Comparison of ENCODE assay signal across 16 cellular contexts in the genomic region with DNA sequence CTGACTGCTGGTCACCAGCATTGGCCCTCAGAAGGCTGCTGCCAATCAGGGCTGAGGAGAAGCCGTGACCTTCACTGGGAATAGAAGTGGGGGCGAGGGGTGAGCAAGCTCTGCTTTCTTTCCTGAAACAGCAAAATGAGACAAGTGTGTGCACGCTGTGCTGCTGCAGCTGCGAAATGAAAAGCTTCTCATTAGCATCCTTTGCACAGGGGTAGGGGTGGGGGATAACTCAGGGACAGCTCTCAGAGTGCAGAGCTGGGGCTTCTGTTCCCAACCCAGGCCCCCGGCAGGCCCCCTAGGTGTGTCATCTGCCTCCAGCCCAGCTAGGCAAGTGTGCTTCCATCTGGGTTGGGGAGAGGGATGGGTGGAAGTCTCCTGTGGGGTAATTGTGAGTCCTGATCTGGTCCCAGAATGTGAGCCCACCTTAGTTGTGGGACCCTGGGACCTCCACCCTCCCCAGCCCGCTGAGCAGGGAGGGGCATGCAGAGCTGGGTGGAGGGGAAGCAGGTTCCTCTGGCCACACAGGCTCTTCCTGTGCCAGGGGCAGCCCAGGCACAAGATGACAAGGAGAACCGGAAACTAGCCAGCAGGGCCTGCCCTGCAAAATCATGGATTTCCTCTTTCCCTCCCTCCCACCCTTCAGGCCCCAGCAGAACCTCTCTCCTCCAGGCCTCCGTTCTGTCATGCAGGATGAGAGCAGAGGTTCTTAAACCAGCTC. TPM values are rescaled to one million over a fixed set of nuclear protein-coding genes. Genes with fewer than 3 reads are reported as not detected.
DNase-seq lines count a peak whose midpoint lies in the region; FAIRE-seq and TF ChIP-seq lines count a peak whose summit lies in the region.
"Had no signal": no experiment of that assay in that cellular context is flagged by ENCODE, and none has a peak within 500 bp of the region (broad histone marks: within the 10 kb centered on the region; RNA-seq: fewer than 3 reads in every experiment).

No MANE protein-coding gene starts in this region.

- no peaks in the 10 kb centered on the region for H3K9me3 Mint-ChIP-seq in endodermal cell
- H3K9me3 Mint-ChIP-seq: HFFc6 had no signal

- peaks cover 27% of the 10 kb centered on the region for H3K27me3 Mint-ChIP-seq in endodermal cell (ENCODE audit: insufficient read depth)

- no peaks in the 10 kb centered on the region for H4K20me1 ChIP-seq in osteoblast (ENCODE audit: insufficient read depth, low read length)
- H4K20me1 ChIP-seq: BLaER1 treated with 17β-estradiol and CSF1 and Interleukin-3, amounts not matched to agents 10 nM and 100 nM had no signal

- H2BK120ac ChIP-seq in mesenchymal stem cell (ENCODE audit: low read depth, low read length) = no peak overlapping the region

- no peak overlapping the region for H2BK12ac ChIP-seq in mesenchymal stem cell (ENCODE audit: low read length in 2 of 2)

- no peak overlapping the region for H3K14ac ChIP-seq in mesenchymal stem cell (ENCODE audit: low read length in 2 of 2)

- H2BK5ac ChIP-seq in mesenchymal stem cell (ENCODE audit: low read depth, low read length, poor library complexity, severe bottlenecking) = no peak overlapping the region

- peaks cover 2% of the 10 kb centered on the region for H3K27me3 ChIP-seq in cardiac muscle cell
- H3K27me3 ChIP-seq in left ventricle myocardium inferior (ENCODE audit: low read depth) = no peaks in the 10 kb centered on the region
- H3K27me3 ChIP-seq in endodermal cell (ENCODE audit: control insufficient read depth, insufficient read depth, low read length, poor library complexity, severe bottlenecking) = peaks cover 8% of the 10 kb centered on the region
- H3K27me3 ChIP-seq in osteoblast (ENCODE audit: insufficient read depth, low read length) = no peaks in the 10 kb centered on the region
- H3K27me3 ChIP-seq in mesenchymal stem cell (ENCODE audit: control insufficient read depth in 1 of 2, insufficient read depth in 1 of 2, low read length in 2 of 2) = peaks cover 27 to 30% of the 10 kb centered on the region in 2 experiments
- H3K27me3 ChIP-seq: BLaER1 treated with 17β-estradiol and CSF1 and Interleukin-3, amounts not matched to agents 10 nM and 100 nM had no signal

- H3K27ac Mint-ChIP-seq in endodermal cell = no peak overlapping the region
- H3K27ac Mint-ChIP-seq: CD4-positive, CD25-positive, alpha-beta regulatory T cell; HFFc6 had no signal

- no peak overlapping the region for H3K18ac ChIP-seq in mesenchymal stem cell (ENCODE audit: low read depth in 1 of 2, low read length in 2 of 2)

- H3K4me1 ChIP-seq in cardiac muscle cell (ENCODE audit: low read depth) (peaks cover 8% of the 10 kb centered on the region), left ventricle myocardium inferior (no peaks in the 10 kb centered on the region), endodermal cell (ENCODE audit: control insufficient read depth, insufficient read depth, low read length) (no peaks in the 10 kb centered on the region), osteoblast (ENCODE audit: insufficient read depth, low read length) (no peaks in the 10 kb centered on the region), mesenchymal stem cell (ENCODE audit: control insufficient read depth, insufficient read depth, low read depth, low read length) (no peaks in the 10 kb centered on the region)

- TF ChIP-seq CTCF in cardiac muscle cell (IDR thresholded peaks at IDR 0.05; ENCODE audit: low read depth, low read length) = no peak
- no peak for TF ChIP-seq CTCF in left ventricle myocardium inferior (IDR thresholded peaks at IDR 0.05; ENCODE audit: borderline replicate concordance)
- no peak for TF ChIP-seq CTCF in endodermal cell (conservative IDR thresholded peaks at IDR 0.05)
- no peak for TF ChIP-seq CTCF in osteoblast (IDR thresholded peaks at IDR 0.05; ENCODE audit: extremely low read depth, low read depth, low read length)

- no peak overlapping the region for H3K4ac ChIP-seq in mesenchymal stem cell (ENCODE audit: low read depth in 1 of 2, low read length in 2 of 2)

- no peak overlapping the region for H4K8ac ChIP-seq in mesenchymal stem cell (ENCODE audit: low read length)

- no peaks in the 10 kb centered on the region for H3K36me3 Mint-ChIP-seq in endodermal cell (ENCODE audit: low read depth)

- WGBS in endodermal cell (ENCODE audit: insufficient coverage in 1 of 2, insufficient read length in 1 of 2), 2 experiments = 90 to 100% methylated on average over 2 to 8 of the region's 8 CpGs
- 79% methylated on average over 8 of the region's 8 CpGs for WGBS in mesenchymal stem cell

- H4K91ac ChIP-seq in mesenchymal stem cell (ENCODE audit: low read length) = no peak overlapping the region

- no peaks in the 10 kb centered on the region for H3K79me2 ChIP-seq in osteoblast (ENCODE audit: insufficient read depth, low read length)

- H3K4me1 Mint-ChIP-seq in endodermal cell = peaks cover 2% of the 10 kb centered on the region
- H3K4me1 Mint-ChIP-seq: CD4-positive, CD25-positive, alpha-beta regulatory T cell had no signal

- H2AFZ ChIP-seq in osteoblast (ENCODE audit: low read length) (no peak overlapping the region), mesenchymal stem cell (ENCODE audit: low read depth, low read length) (no peak overlapping the region)

- no peak for DNase-seq in cardiac muscle cell (ENCODE audit: low read depth in 1 of 2, low spot score in 1 of 2)
- no peak for DNase-seq in left ventricle myocardium inferior
- DNase-seq in endodermal cell = no peak
- DNase-seq in osteoblast (ENCODE audit: insufficient read length, low spot score, missing footprints) = peak; percentile 32
- no peak for DNase-seq in mesenchymal stem cell
- no peak for DNase-seq in RCC 7860 (ENCODE audit: low spot score)
- DNase-seq in NCI-H1436 treated with DMSO at 0.1 percent for 48 hours (lab: John Stamatoyannopoulos, UW) = no peak
- DNase-seq: ACHN; Calu3; CD4-positive, CD25-positive, alpha-beta regulatory T cell; DMS 273 treated with DMSO at 0.1 percent for 48 hours; HCEC 1CT; HFFc6; IMR-90 had no signal

- H3K23ac ChIP-seq in mesenchymal stem cell (ENCODE audit: low read length in 2 of 2) = no peak overlapping the region

- H3K27ac ChIP-seq in cardiac muscle cell = peak overlapping the region; percentile 53
- H3K27ac ChIP-seq in left ventricle myocardium inferior (replicated peaks) = no peak overlapping the region
- H3K27ac ChIP-seq in endodermal cell (ENCODE audit: low read depth, low read length) = peak overlapping the region; percentile 46
- H3K27ac ChIP-seq in osteoblast (ENCODE audit: low read depth, low read length) = no peak overlapping the region
- H3K27ac ChIP-seq in mesenchymal stem cell (ENCODE audit: low read length, poor library complexity, severe bottlenecking) = no peak overlapping the region
- H3K27ac ChIP-seq: BLaER1 treated with 17β-estradiol and CSF1 and Interleukin-3, amounts not matched to agents 10 nM and 100 nM had no signal

- H3K4me2 ChIP-seq in osteoblast (ENCODE audit: insufficient read depth, low read length) = no peak overlapping the region
- H3K4me2 ChIP-seq in mesenchymal stem cell (ENCODE audit: low read length, poor library complexity, severe bottlenecking) = no peak overlapping the region

- H2AK5ac ChIP-seq in mesenchymal stem cell (ENCODE audit: low read length, severe bottlenecking) = no peak overlapping the region

- no peaks in the 10 kb centered on the region for H3K9me3 ChIP-seq in cardiac muscle cell (ENCODE audit: low read depth)
- peaks cover 6% of the 10 kb centered on the region for H3K9me3 ChIP-seq in left ventricle myocardium inferior (replicated peaks)
- H3K9me3 ChIP-seq in endodermal cell (ENCODE audit: control insufficient read depth, low read length) = peaks cover 8% of the 10 kb centered on the region
- no peaks in the 10 kb centered on the region for H3K9me3 ChIP-seq in osteoblast (ENCODE audit: low read depth, low read length)
- H3K9me3 ChIP-seq in mesenchymal stem cell (ENCODE audit: control insufficient read depth, low read length) = no peaks in the 10 kb centered on the region

- no peak overlapping the region for H3K9ac ChIP-seq in endodermal cell (ENCODE audit: extremely low read depth, low read length, poor library complexity, severe bottlenecking)
- H3K9ac ChIP-seq in mesenchymal stem cell (ENCODE audit: low read length) = no peak overlapping the region
- H3K9ac ChIP-seq: BLaER1 treated with 17β-estradiol and CSF1 and Interleukin-3, amounts not matched to agents 10 nM and 100 nM had no signal

- no peaks in the 10 kb centered on the region for H3K79me1 ChIP-seq in mesenchymal stem cell (replicated peaks; ENCODE audit: low read length, poor library complexity, severe bottlenecking)

- intact Hi-C loops in left ventricle myocardium inferior (cut with micrococcal nuclease) = no loop called here

- H3K4me3 ChIP-seq in cardiac muscle cell (no peak overlapping the region), left ventricle myocardium inferior (no peak overlapping the region), endodermal cell (ENCODE audit: low read length) (no peak overlapping the region), osteoblast (ENCODE audit: insufficient read depth, low read length) (no peak overlapping the region), mesenchymal stem cell (ENCODE audit: insufficient read depth in 1 of 2, low read depth in 1 of 2, low read length in 2 of 2) (no peak overlapping the region)
- H3K4me3 ChIP-seq: BLaER1 treated with 17β-estradiol and CSF1 and Interleukin-3, amounts not matched to agents 10 nM and 100 nM had no signal

- FAIRE-seq in RCC 7860 (lab: Jason Lieb, UNC) = no peak

- H2BK15ac ChIP-seq in mesenchymal stem cell (ENCODE audit: low read depth, poor library complexity, severe bottlenecking) = no peak overlapping the region

- H3K4me3 Mint-ChIP-seq in endodermal cell = no peak overlapping the region
- H3K4me3 Mint-ChIP-seq: CD4-positive, CD25-positive, alpha-beta regulatory T cell; HFFc6 had no signal

- H3K36me3 ChIP-seq in cardiac muscle cell = no peaks in the 10 kb centered on the region
- no peaks in the 10 kb centered on the region for H3K36me3 ChIP-seq in left ventricle myocardium inferior
- no peaks in the 10 kb centered on the region for H3K36me3 ChIP-seq in endodermal cell (ENCODE audit: control insufficient read depth, insufficient read depth, low read length)
- no peaks in the 10 kb centered on the region for H3K36me3 ChIP-seq in osteoblast (ENCODE audit: insufficient read depth, low read length)
- H3K36me3 ChIP-seq in mesenchymal stem cell (ENCODE audit: control insufficient read depth in 1 of 2, insufficient read depth in 2 of 2, low read depth in 1 of 2, low read length in 2 of 2) = no peaks in the 10 kb centered on the region
- H3K36me3 ChIP-seq: BLaER1 treated with 17β-estradiol and CSF1 and Interleukin-3, amounts not matched to agents 10 nM and 100 nM had no signal

RNA-seq across cellular contexts. Expression of gene ZNF467, which starts 22.2 kb away (rescaled TPM):
- 19.9 and 33.7 TPM in 2 replicates for total RNA-seq in cardiac muscle cell
- 27.7 and 34.1 TPM in 2 replicates for polyA plus RNA-seq in cardiac muscle cell
- total RNA-seq in left ventricle myocardium inferior = 5.2 TPM
- total RNA-seq in endodermal cell = 1 to 10 TPM in 1 of 2 donors, under 1 TPM in 1; 0.91 to 2.5 TPM
- 6.0 TPM for polyA plus RNA-seq in endodermal cell (2013, experiment 1 of 2)
- 5.3 TPM for polyA plus RNA-seq in endodermal cell (2013, experiment 2 of 2)
- not detected in 2 replicates for total RNA-seq in osteoblast
- 14.4 TPM for polyA plus RNA-seq in mesenchymal stem cell (2013, experiment 1 of 2)
- polyA plus RNA-seq in mesenchymal stem cell (2013, experiment 2 of 2) = 14.5 TPM
- total RNA-seq: A172, IMR-90 had no signal

Comparison
In these comparisons a context has a peak if more than half of its experiments do, and no peak if none do; other contexts are left out.
1. H3K27ac ChIP-seq: peak in cardiac muscle cell (single experiment) and endodermal cell (single experiment); none in left ventricle myocardium inferior (single experiment), osteoblast (single experiment) and mesenchymal stem cell (single experiment).